ENCODE assay signal across 22 cellular contexts in genomic region chr20:62326959-62327725, GRCh38.
"Had no signal": no experiment of that assay in that cellular context is flagged by ENCODE, and none has a peak within 500 bp of the region (broad histone marks: within the 10 kb centered on the region; RNA-seq: fewer than 3 reads in every experiment).

No MANE protein-coding gene starts in this region.

- H3K4me1 ChIP-seq: adrenal gland, breast epithelium had no signal

- H3K36me3 ChIP-seq: breast epithelium had no signal

- ATAC-seq: activated CD8-positive, alpha-beta T cell treated with anti-CD3 and anti-CD28 coated beads, Interleukin-2, amount 10 ng/mL, durations not matched to agents 7 days and 5 days; WTC11 had no signal

- H3K27me3 ChIP-seq: adrenal gland, breast epithelium had no signal

- DNase-seq: activated CD4-positive, alpha-beta T cell treated with anti-CD3 and anti-CD28 coated beads for 48 hours; activated CD4-positive, alpha-beta T cell treated with anti-CD3 and anti-CD28 coated beads, Interleukin-2, amount 50 U/mL, for 4 hours; activated CD4-positive, CD25-positive, alpha-beta regulatory T cell treated with anti-CD3 and anti-CD28 coated beads, Interleukin-2, amount 50 U/mL, for 72 hours; activated CD8-positive, alpha-beta memory T cell treated with anti-CD3 and anti-CD28 coated beads, Interleukin-2, amount 50 U/mL, for 48 hours; activated CD8-positive, alpha-beta T cell treated with anti-CD3 and anti-CD28 coated beads, Interleukin-2, amount 10 ng/mL, durations not matched to agents 7 days and 5 days; activated naive CD4-positive, alpha-beta T cell treated with anti-CD3 and anti-CD28 coated beads, Interleukin-2, amount 50 U/mL, for 16 hours; activated naive CD8-positive, alpha-beta T cell treated with anti-CD3 and anti-CD28 coated beads, Interleukin-2, amount 10 ng/mL, durations not matched to agents 7 days and 5 days; activated T-cell treated with anti-CD3 and anti-CD28 coated beads, Interleukin-2, amount 50 U/mL, for 1 hour; adrenal gland; aorta; KG1; NCI-H1092; NCI-H1417; NCI-H1694; NCI-H2029 treated with DMSO at 0.1 percent for 48 hours; NCI-H345; NCI-H510A; NCI-H526 treated with DMSO at 0.1 percent for 48 hours; RPMI8226; SHP77 treated with DMSO at 0.1 percent for 48 hours had no signal

- H3K27ac ChIP-seq: adrenal gland, breast epithelium had no signal

- H3K9me3 ChIP-seq: adrenal gland, breast epithelium had no signal

- H3K4me3 ChIP-seq: adrenal gland, breast epithelium had no signal
